ENCODE assay signal across 1 cellular context in the genomic region with DNA sequence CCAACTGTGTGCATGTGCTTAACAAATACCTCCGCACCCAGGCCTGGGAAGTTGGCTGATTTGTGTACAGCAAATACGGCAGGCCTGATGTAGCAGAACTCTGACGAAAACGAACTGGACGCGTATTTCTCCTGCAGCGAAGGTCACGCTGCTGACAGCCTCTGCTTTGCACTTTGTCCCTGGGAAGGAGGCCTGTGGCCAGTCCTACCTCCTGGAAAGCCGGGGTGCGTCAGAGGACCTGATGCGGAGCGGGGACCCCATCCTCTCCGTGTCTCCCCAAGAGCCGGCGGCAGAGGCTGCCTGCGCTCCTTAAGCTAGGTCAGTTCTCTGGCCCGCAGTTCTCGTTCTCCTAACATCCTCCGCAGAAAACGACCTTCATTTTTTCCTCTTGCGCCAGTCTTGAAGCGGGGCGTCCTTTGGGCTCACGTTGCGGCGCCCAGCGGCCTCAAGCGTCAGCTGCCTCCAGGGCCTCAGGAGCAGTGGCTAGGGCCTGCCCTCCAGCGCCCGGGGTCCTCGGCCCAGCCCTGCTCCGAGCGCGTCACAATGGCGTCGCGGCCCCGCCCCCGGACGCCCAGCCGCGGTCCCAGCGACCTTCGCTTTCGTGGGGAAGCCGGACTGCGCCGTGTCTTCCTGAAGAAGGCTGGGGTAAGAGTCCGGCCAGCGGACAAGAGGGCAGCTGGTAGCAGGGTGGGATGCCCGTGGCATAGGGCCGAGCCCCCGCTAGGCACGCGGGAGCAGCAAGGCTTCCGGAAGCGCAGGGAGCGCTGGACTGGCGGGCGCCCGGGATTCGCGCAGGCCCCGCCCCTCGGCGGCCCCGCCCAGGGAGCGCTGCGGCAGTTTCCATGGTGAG.
TF ChIP-seq lines count a peak whose summit lies in the region.

ZNF487 (plus strand) TSS at position 821 of the 850 bp plus-strand sequence. CDS start 38,703 bp downstream, outside the sequence.

TF ChIP-seq in HepG2, 621 proteins besides CTCF, POLR2A, EP300 and RAD21 (continued from another document and continues in another):
- TF ChIP-seq, protein P1, sequence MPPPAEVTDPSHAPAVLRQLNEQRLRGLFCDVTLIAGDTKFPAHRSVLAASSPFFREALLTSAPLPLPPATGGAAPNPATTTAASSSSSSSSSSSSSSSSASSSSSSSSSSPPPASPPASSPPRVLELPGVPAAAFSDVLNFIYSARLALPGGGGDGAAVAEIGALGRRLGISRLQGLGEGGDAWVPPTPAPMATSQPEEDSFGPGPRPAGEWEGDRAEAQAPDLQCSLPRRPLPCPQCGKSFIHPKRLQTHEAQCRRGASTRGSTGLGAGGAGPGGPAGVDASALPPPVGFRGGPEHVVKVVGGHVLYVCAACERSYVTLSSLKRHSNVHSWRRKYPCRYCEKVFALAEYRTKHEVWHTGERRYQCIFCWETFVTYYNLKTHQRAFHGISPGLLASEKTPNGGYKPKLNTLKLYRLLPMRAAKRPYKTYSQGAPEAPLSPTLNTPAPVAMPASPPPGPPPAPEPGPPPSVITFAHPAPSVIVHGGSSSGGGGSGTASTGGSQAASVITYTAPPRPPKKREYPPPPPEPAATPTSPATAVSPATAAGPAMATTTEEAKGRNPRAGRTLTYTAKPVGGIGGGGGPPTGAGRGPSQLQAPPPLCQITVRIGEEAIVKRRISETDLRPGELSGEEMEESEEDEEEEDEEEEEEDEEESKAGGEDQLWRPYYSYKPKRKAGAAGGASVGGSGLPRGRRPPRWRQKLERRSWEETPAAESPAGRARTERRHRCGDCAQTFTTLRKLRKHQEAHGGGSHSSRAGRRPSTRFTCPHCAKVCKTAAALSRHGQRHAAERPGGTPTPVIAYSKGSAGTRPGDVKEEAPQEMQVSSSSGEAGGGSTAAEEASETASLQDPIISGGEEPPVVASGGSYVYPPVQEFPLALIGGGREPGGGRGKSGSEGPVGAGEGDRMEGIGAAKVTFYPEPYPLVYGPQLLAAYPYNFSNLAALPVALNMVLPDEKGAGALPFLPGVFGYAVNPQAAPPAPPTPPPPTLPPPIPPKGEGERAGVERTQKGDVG (CRISPR knock-in tag; IDR thresholded peaks at IDR 0.05; ENCODE audit: borderline replicate concordance): 0 out of 2 replicates have a peak, but pooled peaks have one; percentile 44
- TF ChIP-seq BHLHE40 (IDR thresholded peaks at IDR 0.05; ENCODE audit: low read length) (peak; percentile 51; the same call in 1 of the 2 replicates), ZNF253 (CRISPR knock-in tag; IDR thresholded peaks at IDR 0.05; ENCODE audit: borderline replicate concordance) (peak; percentile 66; the same call in 1 of the 2 replicates), ZNF101 (CRISPR knock-in tag; IDR thresholded peaks at IDR 0.05; ENCODE audit: borderline replicate concordance, low read depth) (no peak), SIN3B (IDR thresholded peaks at IDR 0.05; ENCODE audit: low read length) (no peak), IRX3 (CRISPR knock-in tag; IDR thresholded peaks at IDR 0.05; ENCODE audit: borderline replicate concordance, low read depth) (peak; percentile 35; the same call in 1 of the 2 replicates), ZNF235 (CRISPR knock-in tag; IDR thresholded peaks at IDR 0.05; ENCODE audit: borderline replicate concordance) (no peak), ZNF292 (CRISPR knock-in tag; IDR thresholded peaks at IDR 0.05; ENCODE audit: borderline replicate concordance, low read depth) (peak; percentile 44; the same call in 1 of the 2 replicates), STAT5B (CRISPR knock-in tag; IDR thresholded peaks at IDR 0.05) (no peak), ZNF382 (CRISPR knock-in tag; IDR thresholded peaks at IDR 0.05; ENCODE audit: borderline replicate concordance) (no peak), CHCHD3 (CRISPR knock-in tag; IDR thresholded peaks at IDR 0.05) (no peak), TEAD3 (CRISPR knock-in tag; optimal IDR thresholded peaks at IDR 0.05; ENCODE audit: borderline replicate concordance) (peak; percentile 21), ZUFSP (CRISPR knock-in tag; IDR thresholded peaks at IDR 0.05; ENCODE audit: borderline replicate concordance) (no peak), SRSF4 (IDR thresholded peaks at IDR 0.05; ENCODE audit: low read depth, low read length, poor library complexity, severe bottlenecking) (no peak), SPEN (CRISPR knock-in tag; IDR thresholded peaks at IDR 0.05; ENCODE audit: low read depth) (peak; percentile 87; the same call in 1 of the 2 replicates), ZNF761 (CRISPR knock-in tag; conservative IDR thresholded peaks at IDR 0.05) (peak; percentile 75), KLF15 (CRISPR knock-in tag; IDR thresholded peaks at IDR 0.05; ENCODE audit: borderline replicate concordance) (peak; percentile 37; the same call in 1 of the 2 replicates), ESRRA (CRISPR knock-in tag; IDR thresholded peaks at IDR 0.05; ENCODE audit: low read depth) (peak; percentile 83), ZNF549 (CRISPR knock-in tag; IDR thresholded peaks at IDR 0.05) (no peak), ZNF850 (CRISPR knock-in tag; conservative IDR thresholded peaks at IDR 0.05) (0 out of 2 replicates have a peak, but pooled peaks have one; percentile 82), ZNF616 (CRISPR knock-in tag; IDR thresholded peaks at IDR 0.05; ENCODE audit: low read depth) (no peak), EEA1 (CRISPR knock-in tag; IDR thresholded peaks at IDR 0.05; ENCODE audit: borderline replicate concordance) (peak; percentile 84; the same call in 1 of the 2 replicates), MED8 (CRISPR knock-in tag; IDR thresholded peaks at IDR 0.05; ENCODE audit: insufficient replicate concordance) (peak; percentile 95), ELF4 (CRISPR knock-in tag; IDR thresholded peaks at IDR 0.05; ENCODE audit: borderline replicate concordance) (peak; percentile 81; the same call in 1 of the 2 replicates), ELF3 (CRISPR knock-in tag; IDR thresholded peaks at IDR 0.05) (peak; percentile 71; the same call in 1 of the 2 replicates), FOSL1 (CRISPR knock-in tag; IDR thresholded peaks at IDR 0.05; ENCODE audit: borderline replicate concordance) (no peak), NFE2L1 (CRISPR knock-in tag; IDR thresholded peaks at IDR 0.05; ENCODE audit: borderline replicate concordance) (no peak), TAF15 (IDR thresholded peaks at IDR 0.05; ENCODE audit: low read depth, low read length, poor library complexity, severe bottlenecking) (no peak), CBX1 (IDR thresholded peaks at IDR 0.05; ENCODE audit: low read depth) (no peak), ZFP36L1 (CRISPR knock-in tag; IDR thresholded peaks at IDR 0.05) (peak; percentile 49; the same call in 1 of the 2 replicates), TCF7 (IDR thresholded peaks at IDR 0.05; ENCODE audit: low read depth) (no peak), ZNF383 (CRISPR knock-in tag; IDR thresholded peaks at IDR 0.05; ENCODE audit: borderline replicate concordance) (no peak; the same call in 1 of the 2 replicates), FOXK1 (CRISPR knock-in tag; IDR thresholded peaks at IDR 0.05; ENCODE audit: borderline replicate concordance, low read depth) (peak; percentile 9; the same call in 1 of the 2 replicates), ERF (CRISPR knock-in tag; IDR thresholded peaks at IDR 0.05) (peak; percentile 91), ZNF792 (CRISPR knock-in tag; IDR thresholded peaks at IDR 0.05) (no peak), ZNF441 (CRISPR knock-in tag; IDR thresholded peaks at IDR 0.05; ENCODE audit: borderline replicate concordance) (peak; percentile 69; the same call in 1 of the 2 replicates), NFRKB (IDR thresholded peaks at IDR 0.05) (no peak), ELK4 (CRISPR knock-in tag; IDR thresholded peaks at IDR 0.05; ENCODE audit: borderline replicate concordance) (no peak), JUN (CRISPR knock-in tag; IDR thresholded peaks at IDR 0.05) (no peak), CCDC6 (CRISPR knock-in tag; IDR thresholded peaks at IDR 0.05) (peak; percentile 87; the same call in 1 of the 2 replicates), RBAK (CRISPR knock-in tag; IDR thresholded peaks at IDR 0.05) (no peak; the same call in 1 of the 2 replicates), MTA1 (CRISPR knock-in tag; IDR thresholded peaks at IDR 0.05; ENCODE audit: borderline replicate concordance) (peak; percentile 64; the same call in 1 of the 2 replicates), MAFG (CRISPR knock-in tag; IDR thresholded peaks at IDR 0.05) (no peak), ZBTB38 (CRISPR knock-in tag; IDR thresholded peaks at IDR 0.05) (peak; percentile 94; the same call in 1 of the 2 replicates), U2AF2 (IDR thresholded peaks at IDR 0.05; ENCODE audit: low read depth, low read length) (no peak)
- TF ChIP-seq, protein P2, sequence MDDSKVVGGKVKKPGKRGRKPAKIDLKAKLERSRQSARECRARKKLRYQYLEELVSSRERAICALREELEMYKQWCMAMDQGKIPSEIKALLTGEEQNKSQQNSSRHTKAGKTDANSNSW (CRISPR knock-in tag; IDR thresholded peaks at IDR 0.05; ENCODE audit: borderline replicate concordance): no peak; the same call in 1 of the 2 replicates
- TF ChIP-seq, protein P3, sequence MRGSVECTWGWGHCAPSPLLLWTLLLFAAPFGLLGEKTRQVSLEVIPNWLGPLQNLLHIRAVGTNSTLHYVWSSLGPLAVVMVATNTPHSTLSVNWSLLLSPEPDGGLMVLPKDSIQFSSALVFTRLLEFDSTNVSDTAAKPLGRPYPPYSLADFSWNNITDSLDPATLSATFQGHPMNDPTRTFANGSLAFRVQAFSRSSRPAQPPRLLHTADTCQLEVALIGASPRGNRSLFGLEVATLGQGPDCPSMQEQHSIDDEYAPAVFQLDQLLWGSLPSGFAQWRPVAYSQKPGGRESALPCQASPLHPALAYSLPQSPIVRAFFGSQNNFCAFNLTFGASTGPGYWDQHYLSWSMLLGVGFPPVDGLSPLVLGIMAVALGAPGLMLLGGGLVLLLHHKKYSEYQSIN (CRISPR knock-in tag; IDR thresholded peaks at IDR 0.05; ENCODE audit: borderline replicate concordance): peak; percentile 47; the same call in 1 of the 2 replicates
- TF ChIP-seq, protein P4, sequence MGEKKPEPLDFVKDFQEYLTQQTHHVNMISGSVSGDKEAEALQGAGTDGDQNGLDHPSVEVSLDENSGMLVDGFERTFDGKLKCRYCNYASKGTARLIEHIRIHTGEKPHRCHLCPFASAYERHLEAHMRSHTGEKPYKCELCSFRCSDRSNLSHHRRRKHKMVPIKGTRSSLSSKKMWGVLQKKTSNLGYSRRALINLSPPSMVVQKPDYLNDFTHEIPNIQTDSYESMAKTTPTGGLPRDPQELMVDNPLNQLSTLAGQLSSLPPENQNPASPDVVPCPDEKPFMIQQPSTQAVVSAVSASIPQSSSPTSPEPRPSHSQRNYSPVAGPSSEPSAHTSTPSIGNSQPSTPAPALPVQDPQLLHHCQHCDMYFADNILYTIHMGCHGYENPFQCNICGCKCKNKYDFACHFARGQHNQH (CRISPR knock-in tag; IDR thresholded peaks at IDR 0.05): peak; percentile 73
- TF ChIP-seq, protein P5, sequence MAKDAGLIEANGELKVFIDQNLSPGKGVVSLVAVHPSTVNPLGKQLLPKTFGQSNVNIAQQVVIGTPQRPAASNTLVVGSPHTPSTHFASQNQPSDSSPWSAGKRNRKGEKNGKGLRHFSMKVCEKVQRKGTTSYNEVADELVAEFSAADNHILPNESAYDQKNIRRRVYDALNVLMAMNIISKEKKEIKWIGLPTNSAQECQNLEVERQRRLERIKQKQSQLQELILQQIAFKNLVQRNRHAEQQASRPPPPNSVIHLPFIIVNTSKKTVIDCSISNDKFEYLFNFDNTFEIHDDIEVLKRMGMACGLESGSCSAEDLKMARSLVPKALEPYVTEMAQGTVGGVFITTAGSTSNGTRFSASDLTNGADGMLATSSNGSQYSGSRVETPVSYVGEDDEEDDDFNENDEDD (CRISPR knock-in tag; IDR thresholded peaks at IDR 0.05; ENCODE audit: borderline replicate concordance): peak; percentile 72; the same call in 1 of the 2 replicates
- TF ChIP-seq, protein P6, sequence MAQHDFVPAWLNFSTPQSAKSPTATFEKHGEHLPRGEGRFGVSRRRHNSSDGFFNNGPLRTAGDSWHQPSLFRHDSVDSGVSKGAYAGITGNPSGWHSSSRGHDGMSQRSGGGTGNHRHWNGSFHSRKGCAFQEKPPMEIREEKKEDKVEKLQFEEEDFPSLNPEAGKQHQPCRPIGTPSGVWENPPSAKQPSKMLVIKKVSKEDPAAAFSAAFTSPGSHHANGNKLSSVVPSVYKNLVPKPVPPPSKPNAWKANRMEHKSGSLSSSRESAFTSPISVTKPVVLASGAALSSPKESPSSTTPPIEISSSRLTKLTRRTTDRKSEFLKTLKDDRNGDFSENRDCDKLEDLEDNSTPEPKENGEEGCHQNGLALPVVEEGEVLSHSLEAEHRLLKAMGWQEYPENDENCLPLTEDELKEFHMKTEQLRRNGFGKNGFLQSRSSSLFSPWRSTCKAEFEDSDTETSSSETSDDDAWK (CRISPR knock-in tag; IDR thresholded peaks at IDR 0.05): no peak
- TF ChIP-seq, protein P7, sequence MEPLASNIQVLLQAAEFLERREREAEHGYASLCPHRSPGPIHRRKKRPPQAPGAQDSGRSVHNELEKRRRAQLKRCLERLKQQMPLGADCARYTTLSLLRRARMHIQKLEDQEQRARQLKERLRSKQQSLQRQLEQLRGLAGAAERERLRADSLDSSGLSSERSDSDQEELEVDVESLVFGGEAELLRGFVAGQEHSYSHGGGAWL (CRISPR knock-in tag; IDR thresholded peaks at IDR 0.05): peak; percentile 73; the same call in 1 of the 2 replicates
